ENCODE assay signal across 13 cellular contexts in genomic region chr9:72383978-72384709, GRCh38. TPM values are rescaled to one million over a fixed set of nuclear protein-coding genes. Genes with fewer than 3 reads are reported as not detected.
DNase-seq lines count a peak whose midpoint lies in the region; ATAC-seq, FAIRE-seq and TF ChIP-seq lines count a peak whose summit lies in the region.
"Had no signal": no experiment of that assay in that cellular context is flagged by ENCODE, and none has a peak within 500 bp of the region (broad histone marks: within the 10 kb centered on the region; RNA-seq: fewer than 3 reads in every experiment).

No MANE protein-coding gene starts in this region.

- in situ Hi-C loops in GM23248 (cut with MboI), result no loop called here

- no peaks in the 10 kb centered on the region for H3K79me2 ChIP-seq in GM23248 (ENCODE audit: insufficient read depth)

- no peak for FAIRE-seq in D721Med (lab: Jason Lieb, UNC)

- ATAC-seq in GM21529 (IDR thresholded peaks at IDR 0.05; ENCODE audit: unreplicated experiment), result no peak

- H3K9me3 ChIP-seq in GM23248 (ENCODE audit: low read depth) (no peaks in the 10 kb centered on the region), adrenal gland (replicated peaks in 1 of 3) (no peaks in the 10 kb centered on the region)
- H3K9me3 ChIP-seq: BLaER1 treated with 17β-estradiol and CSF1 and Interleukin-3, amounts not matched to agents 10 nM and 100 nM; MG63; right atrium auricular region had no signal

- peak; percentile 91 for DNase-seq in A172 (ENCODE audit: low spot score)
- peak; percentile 92 for DNase-seq in GM23248
- peak in 1 of 7 donors; percentile 18 for DNase-seq in adrenal gland
- DNase-seq in foreskin melanocyte, result peak; percentile 92
- no peak for DNase-seq in D721Med (ENCODE audit: insufficient read length, low spot score)
- DNase-seq in Kasumi-1 (lab: John Stamatoyannopoulos, UW), result no peak
- no peak for DNase-seq in HT-29 (ENCODE audit: low spot score)
- DNase-seq: MG63, NCI-H2227 treated with DMSO at 0.1 percent for 48 hours, RPMI8226 had no signal

- peak overlapping the region; percentile 23; the same call in 1 of the 2 replicates for H3K9ac ChIP-seq in GM23248
- H3K9ac ChIP-seq: BLaER1 treated with 17β-estradiol and CSF1 and Interleukin-3, amounts not matched to agents 10 nM and 100 nM had no signal

- H2AFZ ChIP-seq in GM23248, result no peak overlapping the region

- H3F3A ChIP-seq in GM23248 (ENCODE audit: insufficient read depth), result peaks cover 35% of the 10 kb centered on the region

- H3K4me1 ChIP-seq in GM23248 (ENCODE audit: insufficient read depth), result peaks cover 34% of the 10 kb centered on the region
- no peaks in the 10 kb centered on the region for H3K4me1 ChIP-seq in adrenal gland (replicated peaks in 1 of 2)
- H3K4me1 ChIP-seq: BLaER1 treated with 17β-estradiol and CSF1 and Interleukin-3, amounts not matched to agents 10 nM and 100 nM; right atrium auricular region had no signal

- H3K27ac ChIP-seq in GM23248 (peak overlapping the region; percentile 71), adrenal gland (peak overlapping the region; percentile 47 to 72 (median 60))
- H3K27ac ChIP-seq: BLaER1 treated with 17β-estradiol and CSF1 and Interleukin-3, amounts not matched to agents 10 nM and 100 nM; right atrium auricular region had no signal

- WGBS in GM23248 (ENCODE audit: low coverage in 1 of 2, low lambda C conversion rate in 2 of 2, missing lambda C conversion rate in 2 of 2), 2 experiments, result 41 to 50% methylated on average over 7 of the region's 7 CpGs
- 53 to 65% (median 61%) methylated on average over 7 of the region's 7 CpGs for WGBS in adrenal gland, 4 donors

- H3K36me3 ChIP-seq in GM23248 (ENCODE audit: low read depth), result no peaks in the 10 kb centered on the region
- H3K36me3 ChIP-seq in adrenal gland (replicated peaks in 1 of 2), result no peaks in the 10 kb centered on the region
- H3K36me3 ChIP-seq: BLaER1 treated with 17β-estradiol and CSF1 and Interleukin-3, amounts not matched to agents 10 nM and 100 nM; MG63; right atrium auricular region had no signal

- no peak for TF ChIP-seq POLR2A in adrenal gland (IDR thresholded peaks at IDR 0.05)

- TF ChIP-seq CTCF in adrenal gland (IDR thresholded peaks at IDR 0.05) (no peak), D721Med (IDR thresholded peaks at IDR 0.05; ENCODE audit: insufficient read depth, missing control alignments) (no peak)

- H3K4me2 ChIP-seq in GM23248 (ENCODE audit: unreplicated experiment), result peak overlapping the region; percentile 61
- H3K4me2 ChIP-seq: BLaER1 treated with 17β-estradiol and CSF1 and Interleukin-3, amounts not matched to agents 10 nM and 100 nM had no signal

- no peaks in the 10 kb centered on the region for H3K9me2 ChIP-seq in GM23248 (ENCODE audit: insufficient read depth)

- intact Hi-C loops in adrenal gland (cut with DNase I), result no loop called here

- H3K4me3 ChIP-seq in GM23248, result no peak overlapping the region
- H3K4me3 ChIP-seq in adrenal gland, result no peak overlapping the region
- H3K4me3 ChIP-seq: BLaER1 treated with 17β-estradiol and CSF1 and Interleukin-3, amounts not matched to agents 10 nM and 100 nM; MG63; right atrium auricular region had no signal

- no peaks in the 10 kb centered on the region for H4K20me1 ChIP-seq in GM23248 (ENCODE audit: insufficient read depth)
- H4K20me1 ChIP-seq: BLaER1 treated with 17β-estradiol and CSF1 and Interleukin-3, amounts not matched to agents 10 nM and 100 nM had no signal

- H3K27me3 ChIP-seq in GM23248 (replicated peaks; ENCODE audit: insufficient read depth), result no peaks in the 10 kb centered on the region
- H3K27me3 ChIP-seq in adrenal gland, result no peaks in the 10 kb centered on the region
- H3K27me3 ChIP-seq: BLaER1 treated with 17β-estradiol and CSF1 and Interleukin-3, amounts not matched to agents 10 nM and 100 nM; MG63; right atrium auricular region had no signal

RNA-seq across cellular contexts. Expression of gene ZFAND5, which starts 19.1 kb away (rescaled TPM):
- 113 and 135 TPM in 2 replicates for total RNA-seq in A172 (2014; rRNA removed; shearing (Covaris generic))
- 166 and 184 TPM in 2 replicates for total RNA-seq in GM23248 (2014; rRNA removed; shearing (Covaris generic))
- 178 and 181 TPM in 2 replicates for polyA plus RNA-seq in GM23248 (2016; fragmentation: Nextera tagmentation; extraction: Ambion mirVana)
- 100 to 1,000 TPM; 119 to 326 (median 192) TPM for total RNA-seq in adrenal gland
- 100 to 1,000 TPM; 140 to 246 (median 227) TPM for polyA plus RNA-seq in adrenal gland
- total RNA-seq in HT-29 (2014; rRNA removed; shearing (Covaris generic)), result 204 and 236 TPM in 2 replicates

Comparison
In these comparisons a context has a peak if more than half of its experiments do, and no peak if none do; other contexts are left out.
1. DNase-seq: peak in A172 (single experiment), GM23248 (single experiment) and foreskin melanocyte (single experiment); none in D721Med (single experiment), Kasumi-1 (0 of 2) and HT-29 (single experiment).